9 cellular contexts compared by ENCODE assay signal in genomic region chr6:109165392-109165964, GRCh38.
DNase-seq lines count a peak whose midpoint lies in the region; ATAC-seq and TF ChIP-seq lines count a peak whose summit lies in the region.
"Had no signal": no experiment of that assay in that cellular context is flagged by ENCODE, and none has a peak within 500 bp of the region (broad histone marks: within the 10 kb centered on the region; RNA-seq: fewer than 3 reads in every experiment).

No MANE protein-coding gene starts in this region.

- no peaks in the 10 kb centered on the region for H3K4me1 ChIP-seq in lower lobe of right lung

- no peak overlapping the region for H3K4me3 ChIP-seq in lower lobe of right lung

- peaks cover 11% of the 10 kb centered on the region for H3K36me3 ChIP-seq in lower lobe of right lung

- H3K27me3 ChIP-seq in lower lobe of right lung (ENCODE audit: low read depth), result no peaks in the 10 kb centered on the region

- no peak overlapping the region for H3K27ac ChIP-seq in lower lobe of right lung

- ATAC-seq in lower lobe of right lung (peak; percentile 54 to 67), GM19463 (IDR thresholded peaks at IDR 0.05; ENCODE audit: unreplicated experiment) (no peak)

- no peaks in the 10 kb centered on the region for H3K9me3 ChIP-seq in lower lobe of right lung

- peak; percentile 78 for DNase-seq in DMS153 (lab: John Stamatoyannopoulos, UW)
- DNase-seq in NCI-H187 treated with DMSO at 0.1 percent for 48 hours (lab: John Stamatoyannopoulos, UW), result peak; percentile 21
- DNase-seq in dermis blood vessel endothelial cell, result peak; percentile 16
- no peak for DNase-seq in lower lobe of right lung
- no peak for DNase-seq in T1000 (lab: John Stamatoyannopoulos, UW)
- no peak for DNase-seq in NCI-H446 treated with DMSO at 0.1 percent for 48 hours (lab: John Stamatoyannopoulos, UW)
- no peak for DNase-seq in 8988T
- DNase-seq: stimulated activated CD4-positive, alpha-beta T cell treated with anti-CD3 and anti-CD28 coated beads, Interleukin-4, amount 100 ng/mL, for 4 hours had no signal

- intact Hi-C loops in lower lobe of right lung (cut with DNase I), result no loop called here

- TF ChIP-seq CTCF in lower lobe of right lung (IDR thresholded peaks at IDR 0.05), result no peak

Comparison
In these comparisons a context has a peak if more than half of its experiments do, and no peak if none do; other contexts are left out.
1. DNase-seq: peak in DMS153 (single experiment), NCI-H187 treated with DMSO at 0.1 percent for 48 hours (single experiment) and dermis blood vessel endothelial cell (single experiment); none in lower lobe of right lung (single experiment), T1000 (single experiment), NCI-H446 treated with DMSO at 0.1 percent for 48 hours (single experiment) and 8988T (single experiment).